In the genomic region with DNA sequence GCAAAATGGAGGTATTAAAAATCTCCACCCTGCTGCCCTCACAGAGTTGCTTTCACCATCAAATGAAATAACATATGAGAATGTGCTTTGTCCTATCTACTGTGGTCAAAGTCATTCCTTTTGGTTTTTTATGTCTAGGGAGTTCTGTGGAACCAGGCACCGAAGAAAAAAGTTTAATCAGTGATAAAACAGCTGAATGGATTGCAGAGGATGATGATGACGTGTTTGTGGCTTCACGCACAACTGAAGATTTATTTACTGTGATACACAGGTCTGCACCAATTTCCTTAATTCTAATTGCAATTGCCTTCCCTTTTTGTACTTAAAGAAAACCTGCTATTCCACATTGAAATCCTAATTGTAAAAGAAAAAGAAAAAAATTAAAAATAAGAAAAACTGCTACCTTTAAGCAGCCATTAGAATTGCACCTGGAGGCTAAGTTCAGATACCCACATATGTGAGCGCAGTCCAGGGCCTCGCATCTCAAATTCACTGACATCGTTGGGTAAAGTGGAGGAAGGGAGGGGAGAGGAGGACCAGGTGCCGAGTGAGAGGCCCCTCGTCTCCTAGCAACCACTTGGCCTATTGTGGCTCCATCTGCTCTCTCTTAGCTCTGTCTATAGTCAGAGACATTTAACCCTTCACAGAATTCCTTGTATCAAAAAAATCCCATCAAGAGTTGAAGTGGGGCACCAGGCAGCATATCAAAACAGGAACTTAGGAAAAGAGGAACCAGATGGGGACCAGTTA, we compare ENCODE assay signal across 10 cellular contexts. TPM values are rescaled to one million over a fixed set of nuclear protein-coding genes. Genes with fewer than 3 reads are reported as not detected.
DNase-seq lines count a peak whose midpoint lies in the region; ATAC-seq and TF ChIP-seq lines count a peak whose summit lies in the region.
"Had no signal": no experiment of that assay in that cellular context is flagged by ENCODE, and none has a peak within 500 bp of the region (broad histone marks: within the 10 kb centered on the region; RNA-seq: fewer than 3 reads in every experiment).

No MANE protein-coding gene starts in this region.

- TF ChIP-seq CTCF in GM23338 (conservative IDR thresholded peaks at IDR 0.05; ENCODE audit: low read depth in 2 of 2) (no peak), neural cell (IDR thresholded peaks at IDR 0.05; ENCODE audit: poor library complexity, severe bottlenecking) (no peak)

- H3K36me3 ChIP-seq in GM23338 (ENCODE audit: insufficient read depth) (no peaks in the 10 kb centered on the region), neural cell (ENCODE audit: insufficient read depth, low read length) (no peaks in the 10 kb centered on the region)
- H3K36me3 ChIP-seq: MG63 had no signal

- H3K9me3 Mint-ChIP-seq in GM23338 = no peaks in the 10 kb centered on the region; the same call in 2 of the 3 replicates

- peaks cover 26% of the 10 kb centered on the region for H3K36me3 Mint-ChIP-seq in GM23338 (ENCODE audit: low read depth)

- no peaks in the 10 kb centered on the region for H3F3A ChIP-seq in GM23338 (replicated peaks; ENCODE audit: low read depth)
- no peaks in the 10 kb centered on the region for H3F3A ChIP-seq in neural cell (ENCODE audit: insufficient read depth, low read length, poor library complexity, severe bottlenecking)

- H3K9ac ChIP-seq in neural cell (ENCODE audit: low read length) = peak overlapping the region; percentile 59

- H3K4me2 ChIP-seq in GM23338 (no peak overlapping the region), neural cell (ENCODE audit: low read length) (peak overlapping the region; percentile 39)

- H3K27me3 Mint-ChIP-seq in GM23338 (ENCODE audit: insufficient read depth, low read depth, poor library complexity) = peaks cover 3% of the 10 kb centered on the region

- peak; percentile 16 for DNase-seq in GM23338 (ENCODE audit: low spot score)
- peak; percentile 3 for DNase-seq in NCI-H2029 treated with DMSO at 0.1 percent for 48 hours (lab: John Stamatoyannopoulos, UW)
- DNase-seq in SHP77 treated with DMSO at 0.1 percent for 48 hours (lab: John Stamatoyannopoulos, UW) = peak; percentile 79
- DNase-seq in activated naive CD4-positive, alpha-beta T cell (lab: John Stamatoyannopoulos, UW) = no peak
- no peak for DNase-seq in stimulated activated CD4-positive, alpha-beta T cell treated with anti-CD3 and anti-CD28 coated beads, Interleukin-15, amount 100 ng/mL, for 24 hours
- DNase-seq: left lung, MG63 had no signal

- no peaks in the 10 kb centered on the region for H3K4me1 ChIP-seq in GM23338 (ENCODE audit: insufficient read depth)
- H3K4me1 ChIP-seq: left lung had no signal

- H3K9me2 ChIP-seq in GM23338 (ENCODE audit: insufficient read depth) = no peaks in the 10 kb centered on the region
- H3K9me2 ChIP-seq in neural cell (ENCODE audit: insufficient read depth, low read length) = no peaks in the 10 kb centered on the region

- H3K4me1 Mint-ChIP-seq in GM23338 = peaks cover 2% of the 10 kb centered on the region; the same call in 1 of the 3 replicates

- H2AFZ ChIP-seq in GM23338 (no peak overlapping the region), neural cell (ENCODE audit: low read depth, low read length) (no peak overlapping the region)

- peak; percentile 36 for TF ChIP-seq EP300 in neural cell (conservative IDR thresholded peaks at IDR 0.05; ENCODE audit: poor library complexity, severe bottlenecking)

- no peaks in the 10 kb centered on the region for H3K27me3 ChIP-seq in GM23338 (ENCODE audit: insufficient read depth)
- no peaks in the 10 kb centered on the region for H3K27me3 ChIP-seq in neural cell (ENCODE audit: insufficient read depth, low read depth, low read length)
- H3K27me3 ChIP-seq: left lung, MG63 had no signal

- H3K27ac Mint-ChIP-seq in GM23338 = no peak overlapping the region

- H3K79me2 ChIP-seq in GM23338 (replicated peaks; ENCODE audit: insufficient read depth) = no peaks in the 10 kb centered on the region
- no peaks in the 10 kb centered on the region for H3K79me2 ChIP-seq in neural cell (replicated peaks; ENCODE audit: insufficient read depth, low read length)

- H3K4me3 Mint-ChIP-seq in GM23338 = no peak overlapping the region

- no peaks in the 10 kb centered on the region for H3K9me3 ChIP-seq in neural cell (ENCODE audit: low read length)
- H3K9me3 ChIP-seq: left lung, MG63 had no signal

- no peak overlapping the region for H3K27ac ChIP-seq in GM23338 (ENCODE audit: low read depth)
- peak overlapping the region; percentile 90 for H3K27ac ChIP-seq in neural cell (ENCODE audit: low read length)
- H3K27ac ChIP-seq: left lung had no signal

- TF ChIP-seq RAD21 in neural cell (conservative IDR thresholded peaks at IDR 0.05) = peak; percentile 36

- H3K4me3 ChIP-seq in GM23338 (no peak overlapping the region), neural cell (ENCODE audit: low read length) (peak overlapping the region; percentile 50)
- H3K4me3 ChIP-seq: left lung, MG63 had no signal

- ATAC-seq in GM23338 (no peak), GM19324 (IDR thresholded peaks at IDR 0.05; ENCODE audit: low FRiP score, unreplicated experiment) (no peak), HG03039 (IDR thresholded peaks at IDR 0.05; ENCODE audit: unreplicated experiment) (no peak)
- ATAC-seq: left lung had no signal

- H4K20me1 ChIP-seq in GM23338 (replicated peaks; ENCODE audit: insufficient read depth) (no peaks in the 10 kb centered on the region), neural cell (ENCODE audit: insufficient read depth) (no peaks in the 10 kb centered on the region)

TF ChIP-seq in GM23338, 12 proteins besides CTCF, POLR2A, EP300 and RAD21 (continues in another document):
- no peak for TF ChIP-seq EZH2 (IDR thresholded peaks at IDR 0.05; ENCODE audit: low read depth, unreplicated experiment)
- TF ChIP-seq CREB1 (CRISPR knock-in tag; IDR thresholded peaks at IDR 0.05; ENCODE audit: low read depth) = no peak
- TF ChIP-seq ZNF331 (CRISPR knock-in tag; IDR thresholded peaks at IDR 0.05; ENCODE audit: low read depth) = no peak
- TF ChIP-seq NANOG (IDR thresholded peaks at IDR 0.05; ENCODE audit: borderline replicate concordance) = no peak
- TF ChIP-seq POLR2AphosphoS5 (IDR thresholded peaks at IDR 0.05; ENCODE audit: low read depth) = no peak

TF ChIP-seq in neural cell, 6 proteins besides CTCF, POLR2A, EP300 and RAD21:
- TF ChIP-seq REST (IDR thresholded peaks at IDR 0.05; ENCODE audit: borderline replicate concordance) = no peak
- TF ChIP-seq POLR2AphosphoS5 (IDR thresholded peaks at IDR 0.05) = peak; percentile 48
- no peak for TF ChIP-seq MXI1 (conservative IDR thresholded peaks at IDR 0.05; ENCODE audit: poor library complexity, severe bottlenecking)
- TF ChIP-seq TAF1 (IDR thresholded peaks at IDR 0.05; ENCODE audit: low read depth) = no peak
- TF ChIP-seq SMC3 (conservative IDR thresholded peaks at IDR 0.05; ENCODE audit: poor library complexity) = peak; percentile 12
- no peak for TF ChIP-seq EZH2 (IDR thresholded peaks at IDR 0.05; ENCODE audit: borderline replicate concordance, insufficient read depth, low read length, poor library complexity, severe bottlenecking)

RNA-seq across cellular contexts. Expression of gene RTL5, which starts 10.6 kb away (rescaled TPM):
- 0.35 and 0.94 TPM in 2 replicates for total RNA-seq in GM23338 (2014; rRNA removed; shearing (Covaris generic))
- 0.31 and 0.52 TPM in 2 replicates for polyA plus RNA-seq in GM23338 (2016; fragmentation: Nextera tagmentation; extraction: Ambion mirVana)
- 10.5 and 16.8 TPM in 2 replicates for polyA plus RNA-seq in neural cell
- 11.7 and 13.4 TPM in 2 replicates for polyA minus RNA-seq in neural cell

RNA-seq across cellular contexts. Expression of gene PIN4, which starts 39.3 kb away (rescaled TPM):
- total RNA-seq in GM23338 (2014; rRNA removed; shearing (Covaris generic)) = 3.5 and 7.2 TPM in 2 replicates
- polyA plus RNA-seq in GM23338 (2016; fragmentation: Nextera tagmentation; extraction: Ambion mirVana) = 72.5 and 80.6 TPM in 2 replicates
- polyA plus RNA-seq in neural cell = 40.7 and 49.3 TPM in 2 replicates
- polyA minus RNA-seq in neural cell = 20.7 and 26.2 TPM in 2 replicates

Comparison
In these comparisons a context has a peak if more than half of its experiments do, and no peak if none do; other contexts are left out.
1. DNase-seq: peak in GM23338 (single experiment), NCI-H2029 treated with DMSO at 0.1 percent for 48 hours (single experiment) and SHP77 treated with DMSO at 0.1 percent for 48 hours (single experiment); none in activated naive CD4-positive, alpha-beta T cell (0 of 4) and stimulated activated CD4-positive, alpha-beta T cell treated with anti-CD3 and anti-CD28 coated beads, Interleukin-15, amount 100 ng/mL, for 24 hours (single experiment).